ENCODE assay signal across 8 cellular contexts in the genomic region with DNA sequence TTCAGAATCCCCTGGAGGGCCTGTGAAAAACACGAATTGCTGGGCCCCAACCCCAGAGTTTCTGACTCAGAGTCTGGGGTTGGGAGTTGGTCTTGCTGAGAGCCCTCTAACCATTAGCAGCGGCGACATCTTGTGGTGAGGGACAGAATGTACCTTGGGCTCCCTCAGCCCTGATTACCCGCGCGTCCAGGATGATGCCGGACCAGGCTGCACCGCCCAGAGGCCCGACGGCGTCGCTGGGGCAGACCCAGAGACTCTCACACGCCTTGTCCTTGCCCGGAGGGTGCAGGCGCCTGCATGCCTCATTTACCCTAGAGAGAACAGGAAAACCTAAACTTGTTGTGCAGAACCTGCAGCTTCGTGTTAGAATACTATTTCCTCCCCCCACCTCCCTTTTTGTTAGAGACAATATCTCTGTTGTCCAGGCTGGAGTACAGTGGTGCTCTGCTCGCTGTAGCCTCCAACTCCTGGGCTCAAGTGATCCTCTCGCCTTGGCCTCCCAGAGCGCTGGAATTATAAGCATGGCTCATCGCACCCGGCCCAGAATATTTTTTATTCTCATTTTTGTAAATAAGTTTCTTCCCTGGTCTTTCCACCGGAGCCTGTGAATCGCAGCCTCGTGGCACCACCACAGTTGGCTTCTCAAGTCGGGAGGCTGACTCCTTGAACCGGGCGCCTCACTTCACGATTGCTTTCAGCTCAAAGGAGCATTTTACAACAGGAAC. TPM values are rescaled to one million over a fixed set of nuclear protein-coding genes. Genes with fewer than 3 reads are reported as not detected.
DNase-seq lines count a peak whose midpoint lies in the region; ATAC-seq and TF ChIP-seq lines count a peak whose summit lies in the region.

No MANE protein-coding gene starts in this region.

- no peaks in the 10 kb centered on the region for H3K36me3 ChIP-seq in CD8-positive, alpha-beta T cell (ENCODE audit: insufficient read depth, low read length)

- no peaks in the 10 kb centered on the region for H3K9me3 Mint-ChIP-seq in CD8-positive, alpha-beta T cell
- H3K9me3 Mint-ChIP-seq in memory B cell, result no peaks in the 10 kb centered on the region

- peak overlapping the region; percentile 69 for H3K4me3 Mint-ChIP-seq in CD8-positive, alpha-beta T cell
- H3K4me3 Mint-ChIP-seq in memory B cell, result peak overlapping the region; percentile 80

- CTCF ChIA-PET in CD8-positive, alpha-beta T cell (lab: Charles Lee), result interaction anchor here (0.5 to 6.1 kb wide), 31 partner anchors 9 to 535 kb away, joined by 3 to 45 read pairs (median 5); a partner anchor contains a TSS

- H3K36me3 Mint-ChIP-seq in CD8-positive, alpha-beta T cell, result no peaks in the 10 kb centered on the region
- no peaks in the 10 kb centered on the region for H3K36me3 Mint-ChIP-seq in memory B cell

- no peaks in the 10 kb centered on the region for H3K27me3 ChIP-seq in CD8-positive, alpha-beta T cell (ENCODE audit: insufficient read depth, low read length)

- no peak overlapping the region for H3K27ac ChIP-seq in CD8-positive, alpha-beta T cell (ENCODE audit: low read depth, low read length)

- POLR2A ChIA-PET in CD8-positive, alpha-beta T cell (lab: Charles Lee), result interaction anchor here (1.4 kb wide), 1 partner anchor 10 kb away, joined by 4 read pairs; no protein-coding TSS in a partner anchor

- no peak overlapping the region for H3K27ac Mint-ChIP-seq in CD8-positive, alpha-beta T cell
- H3K27ac Mint-ChIP-seq in memory B cell, result no peak overlapping the region

- H3K9me3 ChIP-seq in CD8-positive, alpha-beta T cell (ENCODE audit: low read length), result no peaks in the 10 kb centered on the region

- peaks cover 20% of the 10 kb centered on the region for H3K4me1 ChIP-seq in CD8-positive, alpha-beta T cell (ENCODE audit: insufficient read depth, low read length)

- H3K27me3 Mint-ChIP-seq in CD8-positive, alpha-beta T cell (ENCODE audit: low read depth), result no peaks in the 10 kb centered on the region
- H3K27me3 Mint-ChIP-seq in memory B cell, result peaks cover 1% of the 10 kb centered on the region

- no peak for TF ChIP-seq CTCF in CD8-positive, alpha-beta T cell (IDR thresholded peaks at IDR 0.05)

- no peak overlapping the region for H3K4me3 ChIP-seq in CD8-positive, alpha-beta T cell (ENCODE audit: low read depth, low read length)

- ATAC-seq in CD8-positive, alpha-beta T cell, result peak; percentile 65
- ATAC-seq in GM19452 (IDR thresholded peaks at IDR 0.05; ENCODE audit: unreplicated experiment) (peak; percentile 55), HG03521 (IDR thresholded peaks at IDR 0.05; ENCODE audit: unreplicated experiment) (peak; percentile 72), memory B cell (ENCODE audit: low read depth) (peak; percentile 67)

- DNase-seq in CD8-positive, alpha-beta T cell, result peak; percentile 26 to 79 (median 59)
- DNase-seq in NCI-H748 (lab: John Stamatoyannopoulos, UW; ENCODE audit: unreplicated experiment) (peak; percentile 79), ecto neural progenitor cell (ENCODE audit: low spot score) (peak; percentile 90), memory B cell (ENCODE audit: low spot score in 2 of 2) (peak; percentile 60 to 68)
- peak; percentile 39 to 77 for DNase-seq in activated CD4-positive, alpha-beta T cell treated with anti-CD3 and anti-CD28 coated beads, Interleukin-2, amount 50 U/mL, for 24 hours (ENCODE audit: low read depth in 1 of 2, low spot score in 1 of 2)
- DNase-seq in stimulated activated CD8-positive, alpha-beta memory T cell treated with anti-CD3 and anti-CD28 coated beads, Interleukin-12 subunit alpha, Interleukin-12 subunit beta, amount 100 ng/mL, for 4 hours (ENCODE audit: low read depth), result peak; percentile 46

- H3K4me1 Mint-ChIP-seq in CD8-positive, alpha-beta T cell (ENCODE audit: low read depth), result peaks cover 17% of the 10 kb centered on the region
- peaks cover 19% of the 10 kb centered on the region for H3K4me1 Mint-ChIP-seq in memory B cell

- intact Hi-C loops in CD8-positive, alpha-beta T cell (cut with DNase I, micrococcal nuclease), result loop anchor here (1.0 to 5.0 kb wide), 6 partner anchors 37 to 1107 kb away; a partner anchor contains a TSS

RNA-seq across cellular contexts. Expression of a gene that starts 22.2 kb away (rescaled TPM):
- total RNA-seq in CD8-positive, alpha-beta T cell, result not detected
